In the genomic region with DNA sequence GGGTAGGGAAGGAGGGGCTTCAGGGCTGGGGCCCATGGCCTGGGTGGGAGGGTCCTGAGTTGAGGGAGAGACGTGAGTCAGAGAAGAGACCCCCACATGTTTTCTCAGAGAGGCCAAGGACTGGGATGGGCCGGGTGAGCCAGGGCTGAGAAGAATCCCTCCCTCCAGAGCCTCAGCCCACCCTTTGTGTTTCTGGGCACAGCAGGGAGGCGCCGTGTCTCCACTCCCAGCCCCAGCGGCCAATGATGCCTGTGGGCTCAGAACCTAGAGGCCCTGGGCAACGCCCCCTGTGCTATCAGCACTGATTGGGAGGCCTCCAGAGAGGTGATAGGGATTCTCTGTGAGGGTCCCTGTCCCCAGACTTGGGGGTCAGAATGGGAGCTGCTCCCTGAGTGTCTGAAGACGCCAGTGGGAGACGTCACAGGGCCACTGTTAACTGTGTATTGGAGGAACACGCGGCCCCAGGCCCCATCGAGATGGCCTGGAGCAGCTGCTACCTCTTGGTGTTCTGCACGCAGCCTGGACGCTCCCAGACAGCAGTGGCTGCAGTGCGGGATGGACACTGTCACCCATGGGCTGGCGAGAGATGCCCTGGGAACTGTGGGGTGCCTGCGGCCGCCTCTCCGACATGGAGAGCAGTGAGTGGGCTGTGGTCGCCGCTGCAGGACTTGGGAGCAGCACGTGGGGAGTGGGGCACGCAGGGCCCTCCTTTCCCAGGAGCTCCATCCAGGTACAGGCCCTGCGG, we compare ENCODE assay signal across 25 cellular contexts. TPM values are rescaled to one million over a fixed set of nuclear protein-coding genes. Genes with fewer than 3 reads are reported as not detected.
A peak's percentile ranks its signal among the peaks of the same experiment; 100 is the strongest.
DNase-seq lines count a peak whose midpoint lies in the region; ATAC-seq and TF ChIP-seq lines count a peak whose summit lies in the region.
"Had no signal": no experiment of that assay in that cellular context is flagged by ENCODE, and none has a peak within 500 bp of the region (broad histone marks: within the 10 kb centered on the region; RNA-seq: fewer than 3 reads in every experiment).

No MANE protein-coding gene starts in this region.

- H3K4me1 ChIP-seq in NT2/D1 (ENCODE audit: insufficient read depth, insufficient read length) (peaks cover 40% of the 10 kb centered on the region), ovary (ENCODE audit: insufficient read depth) (peaks cover 16% of the 10 kb centered on the region)
- H3K4me1 ChIP-seq: testis had no signal

- H3K9ac ChIP-seq in NT2/D1 (ENCODE audit: insufficient read length, low read depth) = peak overlapping the region; percentile 39

- intact Hi-C loops in ovary (cut with DNase I) (loop anchor here in 1 of 4 donors (10.0 kb wide), 1 partner anchor 215 kb away; no protein-coding TSS in a partner anchor), dorsolateral prefrontal cortex (cut with DNase I) (no loop called here)

- ATAC-seq in omental fat pad (ENCODE audit: low FRiP score) = no peak
- ATAC-seq: natural killer cell treated with Interleukin-12 subunit alpha and Interleukin-12 subunit beta and Interleukin-15 and Interleukin-18, amount 100 ng/mL, for 72 hours; sciatic nerve; stimulated activated effector memory CD8-positive, alpha-beta T cell treated with anti-CD3 and anti-CD28 coated beads, Interleukin-12 subunit alpha, Interleukin-12 subunit beta, amount 100 ng/mL, for 72 hours had no signal

- H3K27ac ChIP-seq in ovary (peak overlapping the region; percentile 24 to 34), dorsolateral prefrontal cortex (no peak overlapping the region)
- H3K27ac ChIP-seq: 22Rv1, testis had no signal

- H3K36me3 ChIP-seq in NT2/D1 (ENCODE audit: insufficient read depth, insufficient read length, low read length) (peaks cover 13% of the 10 kb centered on the region), ovary (no peaks in the 10 kb centered on the region)

- no peak for TF ChIP-seq EP300 in ovary (IDR thresholded peaks at IDR 0.05)

- H3K27me3 ChIP-seq in NT2/D1 (ENCODE audit: insufficient read depth, insufficient read length) (peaks cover 65% of the 10 kb centered on the region), ovary (no peaks in the 10 kb centered on the region), dorsolateral prefrontal cortex (no peaks in the 10 kb centered on the region)
- H3K27me3 ChIP-seq: testis had no signal

- WGBS in ovary, 3 donors = 57 to 71% (median 62%) methylated on average over 23 of the region's 23 CpGs

- TF ChIP-seq POLR2A in ovary (IDR thresholded peaks at IDR 0.05) = no peak

- DNase-seq in DMS 273 (lab: John Stamatoyannopoulos, UW; ENCODE audit: unreplicated experiment) (peak; percentile 31), DMS 273 treated with DMSO at 0.1 percent for 48 hours (lab: John Stamatoyannopoulos, UW) (no peak), NT2/D1 (ENCODE audit: low read depth, low spot score) (no peak), epidermal melanocyte (ENCODE audit: insufficient read length, low spot score) (peak; percentile 16), ovary (peak in 2 of 5 donors; percentile 47 to 70), dorsolateral prefrontal cortex (no peak), omental fat pad (ENCODE audit: low spot score) (no peak)
- DNase-seq in NK-92 treated with Interleukin-12 subunit alpha and Interleukin-12 subunit beta, amount 100 ng/mL, for 24 hours (lab: John Stamatoyannopoulos, UW) = no peak
- DNase-seq: activated CD4-positive, alpha-beta T cell treated with anti-CD3 and anti-CD28 coated beads, Interleukin-2, amount 50 U/mL, for 1 hour; activated naive CD4-positive, alpha-beta T cell treated with Interleukin-2 at 50 U/mL for 16 hours; CD8-positive, alpha-beta memory T cell; cerebellar nuclear complex; DMS153; NCI-H187; NCI-H526; posterior cingulate gyrus; stimulated activated CD4-positive, alpha-beta T cell treated with anti-CD3 and anti-CD28 coated beads, Interleukin-4, amount 100 ng/mL, for 24 hours; T-helper 2 cell; testis; WERI-Rb-1 had no signal

- H3K9me3 ChIP-seq in NT2/D1 (ENCODE audit: insufficient read depth, low read length) (no peaks in the 10 kb centered on the region), ovary (no peaks in the 10 kb centered on the region)
- H3K9me3 ChIP-seq: testis had no signal

- H3K4me3 ChIP-seq in NT2/D1 (ENCODE audit: insufficient read length, low read depth) (no peak overlapping the region), ovary (no peak overlapping the region), dorsolateral prefrontal cortex (no peak overlapping the region)
- H3K4me3 ChIP-seq: SK-N-MC, testis had no signal

- TF ChIP-seq CTCF in ovary (IDR thresholded peaks at IDR 0.05) = no peak
- TF ChIP-seq CTCF in dorsolateral prefrontal cortex (IDR thresholded peaks at IDR 0.05 in 54 of 56, conservative IDR thresholded peaks at IDR 0.05 in 2 of 56; ENCODE audit: low read depth in 1 of 56, partially characterized antibody in 56 of 56) = no peak
- TF ChIP-seq CTCF in omental fat pad (IDR thresholded peaks at IDR 0.05) = no peak

RNA-seq across cellular contexts. Expression of a gene that starts 8.5 kb away (rescaled TPM):
- total RNA-seq in ovary = 10 to 100 TPM; 23.4 to 59.1 (median 40.2) TPM
- 10 to 100 TPM; 29.5 to 29.6 TPM for polyA plus RNA-seq in ovary
- 100 to 1,000 TPM in 1 of 120 experiments, 10 to 100 TPM in 119; 18.7 to 109 (median 38.4) TPM for total RNA-seq in dorsolateral prefrontal cortex
- total RNA-seq in omental fat pad = 10 to 100 TPM; 25.1 to 91.7 (median 68.8) TPM

RNA-seq across cellular contexts. Expression of a gene that starts 26.7 kb away (rescaled TPM):
- total RNA-seq in ovary = 1 to 10 TPM in 1 of 7 donors, under 1 TPM in 5, not detected in 1; 0.10 to 1.1 (median 0.21) TPM
- under 1 TPM; 0.28 to 0.36 TPM for polyA plus RNA-seq in ovary
- total RNA-seq in dorsolateral prefrontal cortex = 1 to 10 TPM in 104 of 120 experiments, under 1 TPM in 16; 0.53 to 4.6 (median 1.6) TPM
- under 1 TPM in 2 of 4 donors, not detected in 2; 0.09 to 0.12 TPM for total RNA-seq in omental fat pad
- total RNA-seq: CD8-positive, alpha-beta memory T cell had no signal

RNA-seq across cellular contexts. Expression of a gene that starts 33.1 kb away (rescaled TPM):
- 10 to 100 TPM; 13.9 to 49.1 (median 33.9) TPM for total RNA-seq in ovary
- polyA plus RNA-seq in ovary = 10 to 100 TPM in 1 of 2 donors, 1 to 10 TPM in 1; 3.1 to 17.2 TPM
- total RNA-seq in dorsolateral prefrontal cortex = 10 to 100 TPM; 25.5 to 80.1 (median 43.3) TPM
- 10 to 100 TPM; 15.5 to 32.2 (median 16.9) TPM for total RNA-seq in omental fat pad

RNA-seq across cellular contexts. Expression of a gene that starts 46.5 kb away (rescaled TPM):
- total RNA-seq in ovary = 10 to 100 TPM in 2 of 7 donors, 1 to 10 TPM in 5; 5.5 to 12.9 (median 7.0) TPM
- polyA plus RNA-seq in ovary = 1 to 10 TPM in 1 of 2 donors, under 1 TPM in 1; 0.53 to 5.7 TPM
- total RNA-seq in dorsolateral prefrontal cortex = 10 to 100 TPM; 13.3 to 31.8 (median 23.2) TPM
- 10 to 100 TPM in 1 of 4 donors, 1 to 10 TPM in 3; 4.8 to 10.2 (median 8.1) TPM for total RNA-seq in omental fat pad

Comparison
In these comparisons a context has a peak if more than half of its experiments do, and no peak if none do; other contexts are left out.
1. DNase-seq: peak in DMS 273 (single experiment) and epidermal melanocyte (single experiment); none in DMS 273 treated with DMSO at 0.1 percent for 48 hours (single experiment), NT2/D1 (single experiment), dorsolateral prefrontal cortex (0 of 10), NK-92 treated with Interleukin-12 subunit alpha and Interleukin-12 subunit beta, amount 100 ng/mL, for 24 hours (single experiment) and omental fat pad (single experiment).
2. H3K27ac ChIP-seq: peak in ovary (2 of 2); none in dorsolateral prefrontal cortex (0 of 59).